Comparison of ENCODE assay signal across 8 cellular contexts in genomic region chr22:45240137-45240809, GRCh38.
A peak's percentile ranks its signal among the peaks of the same experiment; 100 is the strongest.
DNase-seq lines count a peak whose midpoint lies in the region; TF ChIP-seq lines count a peak whose summit lies in the region.

No MANE protein-coding gene starts in this region.

- H3K36me3 ChIP-seq in brain microvascular endothelial cell (replicated peaks): no peaks in the 10 kb centered on the region

- peak overlapping the region; percentile 64 for H3K4me3 ChIP-seq in brain microvascular endothelial cell (ENCODE audit: low read depth, low read length)

- H3K27me3 ChIP-seq in brain microvascular endothelial cell (replicated peaks) (no peaks in the 10 kb centered on the region), layer of hippocampus (ENCODE audit: control insufficient read depth, insufficient read depth, low read length) (no peaks in the 10 kb centered on the region)

- no peak overlapping the region for H3K27ac ChIP-seq in brain microvascular endothelial cell
- H3K27ac ChIP-seq in layer of hippocampus (ENCODE audit: low read depth, low read length): peak overlapping the region; percentile 68

- TF ChIP-seq CTCF in brain microvascular endothelial cell (IDR thresholded peaks at IDR 0.05; ENCODE audit: low read depth, low read length, missing control alignments): no peak

- DNase-seq in SIG-M5 treated with dmso at 0.1 percent for 504 hours (lab: John Stamatoyannopoulos, UW; ENCODE audit: unreplicated experiment) (peak; percentile 30), SIG-M5 (lab: John Stamatoyannopoulos, UW) (no peak), RPMI8226 (peak; percentile 59), brain microvascular endothelial cell (no peak), NCI-H187 (lab: John Stamatoyannopoulos, UW) (no peak), HCEC 1CT (no peak)
- peak; percentile 20 for DNase-seq in stimulated activated CD8-positive, alpha-beta memory T cell treated with anti-CD3 and anti-CD28 coated beads, Interleukin-12 subunit alpha, Interleukin-12 subunit beta, amount 100 ng/mL, for 4 hours (ENCODE audit: low read depth)

- in situ Hi-C loops in brain microvascular endothelial cell (cut with HindIII; ENCODE audit: low pct_ligation_motif_present, low sequenced_read_pairs): no loop called here

Comparison
In these comparisons a context has a peak if more than half of its experiments do, and no peak if none do; other contexts are left out.
1. DNase-seq: peak in SIG-M5 treated with dmso at 0.1 percent for 504 hours (single experiment), RPMI8226 (single experiment) and stimulated activated CD8-positive, alpha-beta memory T cell treated with anti-CD3 and anti-CD28 coated beads, Interleukin-12 subunit alpha, Interleukin-12 subunit beta, amount 100 ng/mL, for 4 hours (single experiment); none in SIG-M5 (single experiment), brain microvascular endothelial cell (single experiment), NCI-H187 (0 of 2) and HCEC 1CT (single experiment).